11 cellular contexts compared by ENCODE assay signal in genomic region chr17:47286198-47286914, GRCh38. TPM values are rescaled to one million over a fixed set of nuclear protein-coding genes. Genes with fewer than 3 reads are reported as not detected.
A peak's percentile ranks its signal among the peaks of the same experiment; 100 is the strongest.
DNase-seq lines count a peak whose midpoint lies in the region; ATAC-seq and TF ChIP-seq lines count a peak whose summit lies in the region.
"Had no signal": no experiment of that assay in that cellular context is flagged by ENCODE, and none has a peak within 500 bp of the region (broad histone marks: within the 10 kb centered on the region; RNA-seq: fewer than 3 reads in every experiment).

No MANE protein-coding gene starts in this region.

- no peaks in the 10 kb centered on the region for H3K9me3 Mint-ChIP-seq in chondrocyte (ENCODE audit: low read depth)

- no peak for TF ChIP-seq CTCF in chondrocyte (IDR thresholded peaks at IDR 0.05)

- peak; percentile 58 for ATAC-seq in GM18499 (IDR thresholded peaks at IDR 0.05; ENCODE audit: insufficient read depth, unreplicated experiment)
- peak; percentile 76 for ATAC-seq in GM21360 (IDR thresholded peaks at IDR 0.05; ENCODE audit: unreplicated experiment)
- ATAC-seq in HG03139 (IDR thresholded peaks at IDR 0.05; ENCODE audit: unreplicated experiment), result peak; percentile 59
- ATAC-seq: left colon had no signal

- H3K4me3 Mint-ChIP-seq in chondrocyte (ENCODE audit: unreplicated experiment), result no peak overlapping the region

- intact Hi-C loops in posterior cingulate gyrus (cut with DNase I), result no loop called here

- no peaks in the 10 kb centered on the region for H3K27me3 Mint-ChIP-seq in chondrocyte (ENCODE audit: low read depth)

- peaks cover 20% of the 10 kb centered on the region for H3K4me1 Mint-ChIP-seq in chondrocyte (ENCODE audit: low read depth)

- no peak overlapping the region for H3K27ac Mint-ChIP-seq in chondrocyte (ENCODE audit: unreplicated experiment)

- H3K36me3 Mint-ChIP-seq in chondrocyte (ENCODE audit: low read depth), result peaks cover 9% of the 10 kb centered on the region

- peak; percentile 39 for DNase-seq in dermis blood vessel endothelial cell
- no peak for DNase-seq in posterior cingulate gyrus
- DNase-seq in NCI-H2107 treated with DMSO at 0.1 percent for 48 hours (lab: John Stamatoyannopoulos, UW; ENCODE audit: unreplicated experiment), result no peak
- no peak for DNase-seq in activated CD4-positive, alpha-beta T cell treated with anti-CD3 and anti-CD28 coated beads for 1 hour
- no peak for DNase-seq in chondrocyte (ENCODE audit: low spot score)
- DNase-seq: Kasumi-1, left colon had no signal

RNA-seq across cellular contexts. Expression of gene ITGB3, which starts 32.7 kb away (rescaled TPM):
- total RNA-seq in dermis blood vessel endothelial cell (116 and 150 TPM in 2 replicates), chondrocyte (0.85 to 11.4 TPM (median 10.5 TPM) in 3 replicates)
- total RNA-seq: G401 had no signal

RNA-seq across cellular contexts. Expression of gene EFCAB13, which starts 37.4 kb away (rescaled TPM):
- total RNA-seq in dermis blood vessel endothelial cell (6.6 and 17.2 TPM in 2 replicates), chondrocyte (1.5 to 3.2 TPM (median 2.5 TPM) in 3 replicates)
- total RNA-seq: G401 had no signal
